ENCODE assay signal across 10 cellular contexts in the genomic region with DNA sequence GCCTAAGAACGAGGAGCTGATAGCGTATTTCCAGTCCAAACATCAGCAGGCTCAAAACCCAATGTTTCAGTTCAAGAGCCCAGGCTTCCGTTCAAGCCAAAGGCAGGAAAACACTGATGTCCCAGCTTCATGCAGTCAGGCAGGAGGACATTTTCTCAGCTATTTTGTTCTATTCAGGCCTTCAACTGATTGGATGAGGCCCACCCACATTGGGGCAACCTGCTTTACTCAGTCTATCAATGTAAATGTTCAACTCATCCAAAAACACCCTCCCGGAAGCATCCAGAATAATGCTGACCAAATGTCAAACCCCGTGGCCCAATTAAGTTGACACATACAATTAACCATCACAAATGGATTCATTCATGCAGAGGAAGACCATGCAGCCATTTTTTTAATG. TPM values are rescaled to one million over a fixed set of nuclear protein-coding genes. Genes with fewer than 3 reads are reported as not detected.
"Had no signal": no experiment of that assay in that cellular context is flagged by ENCODE, and none has a peak within 500 bp of the region (broad histone marks: within the 10 kb centered on the region; RNA-seq: fewer than 3 reads in every experiment).

No MANE protein-coding gene starts in this region.

- H3K9ac ChIP-seq: GM23248, KMS-11 had no signal

- H3K36me3 ChIP-seq: HAP-1 had no signal

- H3K9me3 ChIP-seq: HAP-1 had no signal

- H2AFZ ChIP-seq: GM23248 had no signal

- ATAC-seq: HCT116 had no signal

- H3K4me3 ChIP-seq: GM23248, HAP-1 had no signal

- H3K4me2 ChIP-seq: KMS-11 had no signal

- DNase-seq: GM23248, GOT3, H7, IMR-90, KBM-7 had no signal

- H3K4me1 ChIP-seq: HAP-1 had no signal

- H3K27ac ChIP-seq: GM23248, HL-60, KMS-11 had no signal

RNA-seq across cellular contexts. Expression of a gene that starts 29.0 kb away (rescaled TPM):
- total RNA-seq: GM23248, HT1080, IMR-90 had no signal
- polyA plus RNA-seq: GM23248, IMR-90 had no signal
